Comparison of ENCODE assay signal across 8 cellular contexts in genomic region chr5:34522599-34523381, GRCh38.
DNase-seq lines count a peak whose midpoint lies in the region; ATAC-seq and TF ChIP-seq lines count a peak whose summit lies in the region.

No MANE protein-coding gene starts in this region.

- peak; percentile 90 for ATAC-seq in HG03432 (IDR thresholded peaks at IDR 0.05; ENCODE audit: unreplicated experiment)
- ATAC-seq in stimulated activated effector memory CD8-positive, alpha-beta T cell treated with anti-CD3 and anti-CD28 coated beads, Interleukin-12 subunit alpha, Interleukin-12 subunit beta, amount 100 ng/mL, for 72 hours = peak; percentile 72

- H3K27ac Mint-ChIP-seq in CD14-positive monocyte = peak overlapping the region in 2 of 7 donors; percentile 44 to 48
- H3K27ac Mint-ChIP-seq in stimulated activated effector memory CD8-positive, alpha-beta T cell treated with anti-CD3 and anti-CD28 coated beads, Interleukin-12 subunit alpha, Interleukin-12 subunit beta, amount 100 ng/mL, for 72 hours = no peak overlapping the region

- intact Hi-C loops in CD14-positive monocyte (cut with micrococcal nuclease) = no loop called here

- no peaks in the 10 kb centered on the region for H3K36me3 Mint-ChIP-seq in CD14-positive monocyte
- no peaks in the 10 kb centered on the region for H3K36me3 Mint-ChIP-seq in stimulated activated effector memory CD8-positive, alpha-beta T cell treated with anti-CD3 and anti-CD28 coated beads, Interleukin-12 subunit alpha, Interleukin-12 subunit beta, amount 100 ng/mL, for 72 hours

- H3K27me3 Mint-ChIP-seq in CD14-positive monocyte (ENCODE audit: low read depth in 3 of 3) = peaks cover 0 to 7% (median 2%) of the 10 kb centered on the region in 3 donors

- TF ChIP-seq CTCF in CD14-positive monocyte (IDR thresholded peaks at IDR 0.05) = peak; percentile 78

- H3K4me3 Mint-ChIP-seq in CD14-positive monocyte = no peak overlapping the region
- H3K4me3 Mint-ChIP-seq in stimulated activated effector memory CD8-positive, alpha-beta T cell treated with anti-CD3 and anti-CD28 coated beads, Interleukin-12 subunit alpha, Interleukin-12 subunit beta, amount 100 ng/mL, for 72 hours = no peak overlapping the region

- peaks cover 3% of the 10 kb centered on the region for H3K4me1 Mint-ChIP-seq in CD14-positive monocyte
- H3K4me1 Mint-ChIP-seq in stimulated activated effector memory CD8-positive, alpha-beta T cell treated with anti-CD3 and anti-CD28 coated beads, Interleukin-12 subunit alpha, Interleukin-12 subunit beta, amount 100 ng/mL, for 72 hours = no peaks in the 10 kb centered on the region

- H3K9me3 Mint-ChIP-seq in CD14-positive monocyte = no peaks in the 10 kb centered on the region
- no peaks in the 10 kb centered on the region for H3K9me3 Mint-ChIP-seq in stimulated activated effector memory CD8-positive, alpha-beta T cell treated with anti-CD3 and anti-CD28 coated beads, Interleukin-12 subunit alpha, Interleukin-12 subunit beta, amount 100 ng/mL, for 72 hours

- DNase-seq in CD14-positive monocyte (ENCODE audit: low spot score) (no peak), GM19238 (ENCODE audit: insufficient read length, low spot score) (peak; percentile 32), NCI-H510A (lab: John Stamatoyannopoulos, UW) (peak; percentile 67), ecto neural progenitor cell (ENCODE audit: low spot score) (peak; percentile 72), medulla oblongata (ENCODE audit: extremely low spot score) (peak; percentile 92)
- DNase-seq in activated CD4-positive, alpha-beta T cell treated with anti-CD3 and anti-CD28 coated beads for 48 hours = peak; percentile 66
- DNase-seq in stimulated activated effector memory CD8-positive, alpha-beta T cell treated with anti-CD3 and anti-CD28 coated beads, Interleukin-12 subunit alpha, Interleukin-12 subunit beta, amount 100 ng/mL, for 72 hours (ENCODE audit: low spot score in 2 of 2) = peak; percentile 14 to 66
